Comparison of ENCODE assay signal across 8 cellular contexts in genomic region chr19:3184847-3185481, GRCh38. TPM values are rescaled to one million over a fixed set of nuclear protein-coding genes. Genes with fewer than 3 reads are reported as not detected.
A peak's percentile ranks its signal among the peaks of the same experiment; 100 is the strongest.
DNase-seq lines count a peak whose midpoint lies in the region; ATAC-seq and TF ChIP-seq lines count a peak whose summit lies in the region.

No MANE protein-coding gene starts in this region.

- peak overlapping the region; percentile 44 for H3K4me3 ChIP-seq in BJ (ENCODE audit: low read depth, low read length)
- H3K4me3 ChIP-seq in HUES6 (ENCODE audit: low read depth, low read length) = peak overlapping the region; percentile 68
- H3K4me3 ChIP-seq in SK-N-SH (ENCODE audit: low read depth in 2 of 2, low read length in 1 of 2) = peak overlapping the region; percentile 67 to 91
- H3K4me3 ChIP-seq in iPS DF 6.9 (ENCODE audit: low read length) = peak overlapping the region; percentile 89; the same call in 1 of the 2 replicates
- H3K4me3 ChIP-seq in spleen = peak overlapping the region; percentile 67 to 100 (median 93)

- peaks cover 42% of the 10 kb centered on the region for H3K79me2 ChIP-seq in SK-N-SH (ENCODE audit: insufficient read depth)

- H3K9ac ChIP-seq in HUES6 (ENCODE audit: low read length) (no peak overlapping the region), SK-N-SH (peak overlapping the region; percentile 92; the same call in 1 of the 2 replicates)

- TF ChIP-seq POLR2A in spleen (IDR thresholded peaks at IDR 0.05) = no peak

- H2AFZ ChIP-seq in SK-N-SH (ENCODE audit: low read depth) = peak overlapping the region; percentile 99

- H3K9me3 ChIP-seq in HUES6 (ENCODE audit: control insufficient read depth, insufficient read depth, low read depth, low read length) (no peaks in the 10 kb centered on the region), SK-N-SH (no peaks in the 10 kb centered on the region), iPS DF 6.9 (ENCODE audit: control insufficient read depth, insufficient read depth, low read length) (no peaks in the 10 kb centered on the region), spleen (no peaks in the 10 kb centered on the region)

- peak overlapping the region; percentile 99 for H3K4me2 ChIP-seq in SK-N-SH

- H3K27me3 ChIP-seq in BJ (ENCODE audit: control insufficient read depth, insufficient read depth, low read length) = no peaks in the 10 kb centered on the region
- H3K27me3 ChIP-seq in HUES6 (ENCODE audit: control insufficient read depth, insufficient read depth, low read length) = no peaks in the 10 kb centered on the region
- H3K27me3 ChIP-seq in SK-N-SH (ENCODE audit: insufficient read depth) = no peaks in the 10 kb centered on the region
- H3K27me3 ChIP-seq in iPS DF 6.9 (ENCODE audit: control insufficient read depth, insufficient read depth, low read length) = no peaks in the 10 kb centered on the region
- no peaks in the 10 kb centered on the region for H3K27me3 ChIP-seq in spleen (replicated peaks in 1 of 7)

- peaks cover 13% of the 10 kb centered on the region for H3K4me1 ChIP-seq in HUES6 (ENCODE audit: control insufficient read depth, insufficient read depth, low read length)
- H3K4me1 ChIP-seq in SK-N-SH (ENCODE audit: control insufficient read depth in 1 of 2, insufficient read depth in 2 of 2, low read depth in 1 of 2, low read length in 1 of 2) = peaks cover 10 to 19% of the 10 kb centered on the region in 2 experiments; a peak in 2 of 4 replicates
- peaks cover 4% of the 10 kb centered on the region for H3K4me1 ChIP-seq in iPS DF 6.9 (ENCODE audit: control insufficient read depth, insufficient read depth, low read length)
- peaks cover 55 to 95% (median 90%) of the 10 kb centered on the region in 6 donors for H3K4me1 ChIP-seq in spleen

- no peak for TF ChIP-seq EP300 in SK-N-SH (IDR thresholded peaks at IDR 0.05; ENCODE audit: borderline replicate concordance in 1 of 2, low read depth in 1 of 2, low read length in 1 of 2)

- CTCF ChIA-PET in BJ (lab: Yijun Ruan, JAX) (interaction anchor here (1.2 to 1.5 kb wide), 4 partner anchors 9 to 234 kb away, joined by 3 to 5 read pairs (median 4); no protein-coding TSS in a partner anchor), SK-N-SH (lab: Yijun Ruan, JAX) (interaction anchor here (1.4 to 2.6 kb wide), 3 partner anchors 56 to 234 kb away, joined by 4 to 15 read pairs (median 6); no protein-coding TSS in a partner anchor)

- H3F3A ChIP-seq in SK-N-SH (replicated peaks; ENCODE audit: insufficient read depth) = peaks cover 3% of the 10 kb centered on the region

- WGBS in SK-N-SH (ENCODE audit: low lambda C conversion rate) = 11% methylated on average over 13 of the region's 14 CpGs
- no CpG with 5 or more reads among the region's 14 CpGs for WGBS in iPS DF 6.9 (ENCODE audit: insufficient coverage, insufficient read length)
- WGBS in spleen, 5 donors = 19 to 24% (median 22%) methylated on average over 14 of the region's 14 CpGs

- H3K36me3 ChIP-seq in BJ (ENCODE audit: control insufficient read depth, insufficient read depth, low read length) (peaks cover 3% of the 10 kb centered on the region; the same call in 1 of the 2 replicates), HUES6 (ENCODE audit: control insufficient read depth, insufficient read depth, low read length) (peaks cover 3% of the 10 kb centered on the region; the same call in 1 of the 2 replicates), SK-N-SH (replicated peaks in 1 of 2; ENCODE audit: control insufficient read depth in 1 of 2, insufficient read depth in 2 of 2, low read length in 1 of 2) (peaks cover 0 to 8% of the 10 kb centered on the region in 2 experiments), iPS DF 6.9 (ENCODE audit: control insufficient read depth, insufficient read depth, low read length) (peaks cover 5% of the 10 kb centered on the region), spleen (peaks cover 0 to 55% (median 0%) of the 10 kb centered on the region in 6 donors)

- POLR2A ChIA-PET in BJ (lab: Charles Lee) = no interaction called here
- POLR2A ChIA-PET in SK-N-SH (lab: Yijun Ruan, JAX) = no interaction called here

- DNase-seq in BJ (ENCODE audit: low read depth) (no peak), SK-N-SH (peak; percentile 78), anterior cingulate cortex (lab: John Stamatoyannopoulos, UW) (peak in 40 of 58 donors; percentile 58 to 91 (median 81)), iPS DF 6.9 (ENCODE audit: low read depth, low spot score) (peak; percentile 33), spleen (peak; percentile 89), germinal center (ENCODE audit: low spot score) (no peak)

- TF ChIP-seq RAD21 in SK-N-SH (IDR thresholded peaks at IDR 0.05; ENCODE audit: low read length) = no peak

- ATAC-seq in GM21360 (IDR thresholded peaks at IDR 0.05; ENCODE audit: unreplicated experiment) = peak; percentile 24

- H3K27ac ChIP-seq in HUES6 (ENCODE audit: low read depth, low read length) (peak overlapping the region; percentile 72; the same call in 1 of the 2 replicates), SK-N-SH (ENCODE audit: low read depth in 2 of 2, low read length in 1 of 2) (peak overlapping the region; percentile 76 to 87; a peak in 3 of 4 replicates), iPS DF 6.9 (ENCODE audit: low read length) (no peak overlapping the region), spleen (peak overlapping the region in 7 of 8 donors; percentile 75 to 99 (median 90))

- no peaks in the 10 kb centered on the region for H3K9me2 ChIP-seq in SK-N-SH

- TF ChIP-seq CTCF in BJ (IDR thresholded peaks at IDR 0.05; ENCODE audit: insufficient read depth, low read depth, low read length) = no peak
- TF ChIP-seq CTCF in SK-N-SH (IDR thresholded peaks at IDR 0.05) = no peak
- TF ChIP-seq CTCF in spleen (IDR thresholded peaks at IDR 0.05 in 8 of 11, conservative IDR thresholded peaks at IDR 0.05 in 3 of 11) = no peak

- H4K20me1 ChIP-seq in SK-N-SH (ENCODE audit: insufficient read depth) = peaks cover 7% of the 10 kb centered on the region; the same call in 1 of the 2 replicates

- intact Hi-C loops in spleen (cut with DNase I; ENCODE audit: low total_unique reads) = no loop called here

TF ChIP-seq in SK-N-SH, 30 proteins besides CTCF, POLR2A, EP300 and RAD21 (continues in another document):
- TF ChIP-seq TAF1 (IDR thresholded peaks at IDR 0.05; ENCODE audit: borderline replicate concordance, low read depth, low read length) = no peak
- TF ChIP-seq PBX3 (IDR thresholded peaks at IDR 0.05) = no peak
- TF ChIP-seq MAX (IDR thresholded peaks at IDR 0.05; ENCODE audit: low read depth) = no peak
- no peak for TF ChIP-seq YY1 (IDR thresholded peaks at IDR 0.05; ENCODE audit: low read depth)
- peak; percentile 74 for TF ChIP-seq MXI1 (IDR thresholded peaks at IDR 0.05; ENCODE audit: low read depth, low read length)

RNA-seq across cellular contexts. Expression of gene NCLN, which starts 0.8 kb away (rescaled TPM):
- polyA plus RNA-seq in BJ (2011; rRNA removed) = 45.3 and 75.8 TPM in 2 replicates
- polyA minus RNA-seq in BJ (2011; rRNA and poly(A)+ RNA removed) = 41.9 and 51.3 TPM in 2 replicates
- 67.0 and 69.0 TPM in 2 replicates for polyA plus RNA-seq in SK-N-SH (2012; rRNA removed)
- polyA plus RNA-seq in SK-N-SH (2012; cell fraction: cytosol; rRNA removed) = 23.8 and 45.1 TPM in 2 replicates
- 131 and 133 TPM in 2 replicates for polyA plus RNA-seq in SK-N-SH (2012; cell fraction: nucleus; rRNA removed)
- total RNA-seq in spleen = 10 to 100 TPM; 37.8 to 59.2 (median 47.1) TPM
- polyA plus RNA-seq in spleen = 10 to 100 TPM; 41.4 to 89.5 (median 79.6) TPM

RNA-seq across cellular contexts. Expression of gene S1PR4, which starts 6.4 kb away (rescaled TPM):
- polyA plus RNA-seq in BJ (2011; rRNA removed) = not detected in 2 replicates
- polyA minus RNA-seq in BJ (2011; rRNA and poly(A)+ RNA removed) = not detected in 2 replicates
- not detected in 2 replicates for polyA plus RNA-seq in SK-N-SH (2012; rRNA removed)
- polyA plus RNA-seq in SK-N-SH (2012; cell fraction: cytosol; rRNA removed) = not detected in 2 replicates
- polyA plus RNA-seq in SK-N-SH (2012; cell fraction: nucleus; rRNA removed) = 0.18 and 0.27 TPM in 2 replicates
- 100 to 1,000 TPM in 2 of 7 donors, 10 to 100 TPM in 5; 46.3 to 171 (median 64.4) TPM for total RNA-seq in spleen
- polyA plus RNA-seq in spleen = 10 to 100 TPM; 44.7 to 68.9 (median 59.6) TPM

RNA-seq across cellular contexts. Expression of gene CELF5, which starts 39.5 kb away (rescaled TPM):
- polyA plus RNA-seq in BJ (2011; rRNA removed) = 0.01 and 0.18 TPM in 2 replicates
- not detected in 2 replicates for polyA minus RNA-seq in BJ (2011; rRNA and poly(A)+ RNA removed)
- 0.33 and 0.57 TPM in 2 replicates for polyA plus RNA-seq in SK-N-SH (2012; rRNA removed)
- 0.27 and 0.42 TPM in 2 replicates for polyA plus RNA-seq in SK-N-SH (2012; cell fraction: cytosol; rRNA removed)
- polyA plus RNA-seq in SK-N-SH (2012; cell fraction: nucleus; rRNA removed) = 1.5 and 3.5 TPM in 2 replicates
- under 1 TPM in 2 of 7 donors, not detected in 5; 0.10 to 0.19 TPM for total RNA-seq in spleen
- polyA plus RNA-seq in spleen = under 1 TPM in 1 of 3 donors, not detected in 2; 0.05 TPM

RNA-seq across cellular contexts. Expression of gene GNA15, which starts 49.1 kb away (rescaled TPM):
- polyA plus RNA-seq in BJ (2011; rRNA removed) = 0.06 TPM in 1 of 2 replicates, not detected in the other
- polyA minus RNA-seq in BJ (2011; rRNA and poly(A)+ RNA removed) = 0.24 TPM in 1 of 2 replicates, not detected in the other
- 0.05 and 0.13 TPM in 2 replicates for polyA plus RNA-seq in SK-N-SH (2012; rRNA removed)
- 0.03 and 0.04 TPM in 2 replicates for polyA plus RNA-seq in SK-N-SH (2012; cell fraction: cytosol; rRNA removed)
- polyA plus RNA-seq in SK-N-SH (2012; cell fraction: nucleus; rRNA removed) = 0.15 and 0.21 TPM in 2 replicates
- total RNA-seq in spleen = 10 to 100 TPM in 6 of 7 donors, 1 to 10 TPM in 1; 9.8 to 24.9 (median 12.7) TPM
- 1 to 10 TPM; 3.8 to 7.6 (median 5.2) TPM for polyA plus RNA-seq in spleen

Comparison
In these comparisons a context has a peak if more than half of its experiments do, and no peak if none do; other contexts are left out.
1. DNase-seq: peak in SK-N-SH (single experiment), anterior cingulate cortex (40 of 58), iPS DF 6.9 (single experiment) and spleen (single experiment); none in BJ (single experiment) and germinal center (single experiment).
2. RNA of gene S1PR4, which starts 6.4 kb away (polyA plus RNA-seq): 44.7 to 68.9 TPM in spleen; 0.18 to 0.27 TPM in SK-N-SH and not detected in BJ; every median in the first group is over 10 times any median in the second.
3. Peak in every context shown above with its lines, with median percentiles within 50 percentile points of each other: H3K4me3 ChIP-seq.